Comparison of ENCODE assay signal across 1 cellular context in genomic region chr5:164255598-164256213, GRCh38.
TF ChIP-seq lines count a peak whose summit lies in the region.

No MANE protein-coding gene starts in this region.

TF ChIP-seq in SK-N-SH, 30 proteins besides CTCF, POLR2A, EP300 and RAD21 (continued from another document):
- TF ChIP-seq POLR2AphosphoS5 (IDR thresholded peaks at IDR 0.05; ENCODE audit: low read depth, low read length) (no peak), CHD2 (IDR thresholded peaks at IDR 0.05; ENCODE audit: low read length, partially characterized antibody) (no peak), IRF3 (IDR thresholded peaks at IDR 0.05; ENCODE audit: low read depth, low read length) (no peak), YY1 (IDR thresholded peaks at IDR 0.05; ENCODE audit: low read depth) (no peak), FOSL2 (IDR thresholded peaks at IDR 0.05; ENCODE audit: borderline replicate concordance, low read depth) (no peak), REST (IDR thresholded peaks at IDR 0.05; ENCODE audit: low read depth, low read length) (no peak), EZH2phosphoT487 (IDR thresholded peaks at IDR 0.05; ENCODE audit: borderline replicate concordance, low read depth) (no peak), RXRA (IDR thresholded peaks at IDR 0.05; ENCODE audit: borderline replicate concordance, low read depth) (no peak), MAX (IDR thresholded peaks at IDR 0.05; ENCODE audit: low read depth) (no peak)
